Comparison of ENCODE assay signal across 16 cellular contexts in genomic region chr7:140267381-140268226, GRCh38.
"Had no signal": no experiment of that assay in that cellular context is flagged by ENCODE, and none has a peak within 500 bp of the region (broad histone marks: within the 10 kb centered on the region; RNA-seq: fewer than 3 reads in every experiment).

No MANE protein-coding gene starts in this region.

- ATAC-seq: activated T-cell treated with anti-CD3 and anti-CD28 coated beads, Interleukin-2, amount 50 U/mL, for 4 hours; lower lobe of right lung had no signal

- H3K4me3 Mint-ChIP-seq: activated T-cell treated with anti-CD3 and anti-CD28 coated beads, Interleukin-2, amount 50 U/mL, for 4 hours; nephron had no signal

- DNase-seq: activated CD4-positive, alpha-beta T cell treated with anti-CD3 and anti-CD28 coated beads, Interleukin-2, amount 50 U/mL, for 4 hours; activated CD4-positive, CD25-positive, alpha-beta regulatory T cell treated with anti-CD3 and anti-CD28 coated beads, Interleukin-2, amount 50 U/mL, for 72 hours; activated gamma-delta T cell treated with Interleukin-2 at 50 U/mL for 16 hours; activated T-cell treated with anti-CD3 and anti-CD28 coated beads, Interleukin-2, amount 50 U/mL, for 4 hours; adrenal gland; central memory CD4-positive, alpha-beta T cell; effector memory CD4-positive, alpha-beta T cell; kidney glomerular epithelial cell; lower lobe of right lung; stimulated activated CD4-positive, alpha-beta T cell treated with anti-CD3 and anti-CD28 coated beads, Interleukin-12 subunit alpha, Interleukin-12 subunit beta, amount 100 ng/mL, for 4 hours; stimulated activated naive CD4-positive, alpha-beta T cell; trophoblast cell had no signal

- H3K27ac Mint-ChIP-seq: nephron had no signal

- H3K9me3 Mint-ChIP-seq: activated T-cell treated with anti-CD3 and anti-CD28 coated beads, Interleukin-2, amount 50 U/mL, for 4 hours had no signal

- H3K4me3 ChIP-seq: adrenal gland, coronary artery, hepatocyte, lower lobe of right lung, sigmoid colon had no signal

- H3K4me1 Mint-ChIP-seq: nephron had no signal
